Comparison of ENCODE assay signal across 19 cellular contexts in genomic region chr9:98149422-98149821, GRCh38. TPM values are rescaled to one million over a fixed set of nuclear protein-coding genes. Genes with fewer than 3 reads are reported as not detected.
A peak's percentile ranks its signal among the peaks of the same experiment; 100 is the strongest.
DNase-seq lines count a peak whose midpoint lies in the region; ATAC-seq and TF ChIP-seq lines count a peak whose summit lies in the region.
"Had no signal": no experiment of that assay in that cellular context is flagged by ENCODE, and none has a peak within 500 bp of the region (broad histone marks: within the 10 kb centered on the region; RNA-seq: fewer than 3 reads in every experiment).

No MANE protein-coding gene starts in this region.

- peaks cover 19% of the 10 kb centered on the region for H3K36me3 ChIP-seq in neutrophil
- H3K36me3 ChIP-seq: MG63 had no signal

- DNase-seq in activated CD8-positive, alpha-beta memory T cell treated with anti-CD3 and anti-CD28 coated beads, Interleukin-2, amount 10 ng/mL, durations not matched to agents 7 days and 5 days: no peak
- DNase-seq in activated CD8-positive, alpha-beta memory T cell treated with anti-CD3 and anti-CD28 coated beads, Interleukin-2, amount 50 U/mL, for 48 hours: no peak
- peak; percentile 29 for DNase-seq in NCI-H2171 (lab: John Stamatoyannopoulos, UW)
- DNase-seq in activated B cell treated with CpG ODN at 0.5 μM for 24 hours: no peak
- DNase-seq in NCI-H1105 treated with DMSO at 0.1 percent for 48 hours (lab: John Stamatoyannopoulos, UW): no peak
- DNase-seq in NCI-H1436 treated with DMSO at 0.1 percent for 48 hours (lab: John Stamatoyannopoulos, UW): no peak
- DNase-seq: AML-193, C1 segment of cervical spinal cord, MG63, NCI-H1436, NCI-H2227 treated with DMSO at 0.1 percent for 48 hours, NCI-H510A, NCI-H748 treated with DMSO at 0.1 percent for 48 hours, Right ventricle myocardium superior had no signal

- no peak overlapping the region for H3K4me3 Mint-ChIP-seq in activated CD8-positive, alpha-beta memory T cell treated with anti-CD3 and anti-CD28 coated beads, Interleukin-2, amount 10 ng/mL, durations not matched to agents 7 days and 5 days
- H3K4me3 Mint-ChIP-seq in activated B cell treated with CpG ODN at 0.5 μM for 24 hours: no peak overlapping the region
- H3K4me3 Mint-ChIP-seq: GM23338 had no signal

- no peaks in the 10 kb centered on the region for H3K27me3 Mint-ChIP-seq in activated CD8-positive, alpha-beta memory T cell treated with anti-CD3 and anti-CD28 coated beads, Interleukin-2, amount 10 ng/mL, durations not matched to agents 7 days and 5 days
- no peaks in the 10 kb centered on the region for H3K27me3 Mint-ChIP-seq in activated B cell treated with CpG ODN at 0.5 μM for 24 hours

- H3K36me3 Mint-ChIP-seq in activated CD8-positive, alpha-beta memory T cell treated with anti-CD3 and anti-CD28 coated beads, Interleukin-2, amount 10 ng/mL, durations not matched to agents 7 days and 5 days: no peaks in the 10 kb centered on the region
- H3K36me3 Mint-ChIP-seq in activated B cell treated with CpG ODN at 0.5 μM for 24 hours (ENCODE audit: low read depth): no peaks in the 10 kb centered on the region

- H3K27ac Mint-ChIP-seq in activated CD8-positive, alpha-beta memory T cell treated with anti-CD3 and anti-CD28 coated beads, Interleukin-2, amount 10 ng/mL, durations not matched to agents 7 days and 5 days: peak overlapping the region; percentile 30
- H3K27ac Mint-ChIP-seq in activated B cell treated with CpG ODN at 0.5 μM for 24 hours: peak overlapping the region; percentile 42
- H3K27ac Mint-ChIP-seq: GM23338 had no signal

- no peak for ATAC-seq in activated CD8-positive, alpha-beta memory T cell treated with anti-CD3 and anti-CD28 coated beads, Interleukin-2, amount 10 ng/mL, durations not matched to agents 7 days and 5 days
- ATAC-seq in activated B cell treated with CpG ODN at 0.5 μM for 24 hours (ENCODE audit: low read depth): no peak
- ATAC-seq in GM21381 (IDR thresholded peaks at IDR 0.05; ENCODE audit: unreplicated experiment): no peak
- ATAC-seq: GM23338, HCT116 had no signal

- TF ChIP-seq CTCF in activated B cell treated with CpG ODN at 0.5 μM for 24 hours (IDR thresholded peaks at IDR 0.05) (no peak), neutrophil (IDR thresholded peaks at IDR 0.05) (no peak)

- peaks cover 31% of the 10 kb centered on the region for H3K4me1 Mint-ChIP-seq in activated CD8-positive, alpha-beta memory T cell treated with anti-CD3 and anti-CD28 coated beads, Interleukin-2, amount 10 ng/mL, durations not matched to agents 7 days and 5 days
- peaks cover 8% of the 10 kb centered on the region for H3K4me1 Mint-ChIP-seq in activated B cell treated with CpG ODN at 0.5 μM for 24 hours

- POLR2A ChIA-PET in activated B cell treated with CpG ODN at 0.5 μM for 24 hours (lab: Charles Lee): no interaction called here

- H3K4me1 ChIP-seq in neutrophil (ENCODE audit: control insufficient read depth in 1 of 2, insufficient read depth in 1 of 2, low read depth in 1 of 2, low read length in 1 of 2): peaks cover 10 to 13% of the 10 kb centered on the region in 2 experiments

- CTCF ChIA-PET in activated CD8-positive, alpha-beta memory T cell treated with anti-CD3 and anti-CD28 coated beads, Interleukin-2, amount 10 ng/mL, durations not matched to agents 7 days and 5 days (lab: Charles Lee): interaction anchor here (0.8 kb wide), 1 partner anchor 12 kb away, joined by 3 read pairs; no protein-coding TSS in a partner anchor
- CTCF ChIA-PET in activated B cell treated with CpG ODN at 0.5 μM for 24 hours (lab: Charles Lee): no interaction called here

- no peaks in the 10 kb centered on the region for H3K9me3 ChIP-seq in neutrophil
- H3K9me3 ChIP-seq: MG63 had no signal

- H3K9me3 Mint-ChIP-seq in activated CD8-positive, alpha-beta memory T cell treated with anti-CD3 and anti-CD28 coated beads, Interleukin-2, amount 10 ng/mL, durations not matched to agents 7 days and 5 days (ENCODE audit: low read depth): no peaks in the 10 kb centered on the region
- H3K9me3 Mint-ChIP-seq in activated B cell treated with CpG ODN at 0.5 μM for 24 hours: no peaks in the 10 kb centered on the region
- H3K9me3 Mint-ChIP-seq: GM23338 had no signal

- peak overlapping the region; percentile 13 for H3K27ac ChIP-seq in neutrophil

- H3K27me3 ChIP-seq in neutrophil: no peaks in the 10 kb centered on the region
- H3K27me3 ChIP-seq: MG63 had no signal

- intact Hi-C loops in activated B cell treated with CpG ODN at 0.5 μM for 24 hours (cut with micrococcal nuclease): no loop called here

- no peak overlapping the region for H3K4me3 ChIP-seq in neutrophil (ENCODE audit: low read depth in 1 of 2, low read length in 1 of 2)
- H3K4me3 ChIP-seq: GM23338, K562, MG63 had no signal

RNA-seq across cellular contexts. Expression of gene TRIM14, which starts 30.4 kb away (rescaled TPM):
- total RNA-seq in activated CD8-positive, alpha-beta memory T cell treated with anti-CD3 and anti-CD28 coated beads, Interleukin-2, amount 10 ng/mL, durations not matched to agents 7 days and 5 days: 100 to 1,000 TPM in 1 of 2 experiments, 10 to 100 TPM in 1; 84.6 to 128 TPM
- total RNA-seq in activated B cell treated with CpG ODN at 0.5 μM for 24 hours: 11.7 and 12.8 TPM in 2 replicates

RNA-seq across cellular contexts. Expression of gene CORO2A, which starts 43.0 kb away (rescaled TPM):
- total RNA-seq in activated CD8-positive, alpha-beta memory T cell treated with anti-CD3 and anti-CD28 coated beads, Interleukin-2, amount 10 ng/mL, durations not matched to agents 7 days and 5 days: 10 to 100 TPM in 1 of 2 experiments, 1 to 10 TPM in 1; 6.2 to 11.5 TPM
- total RNA-seq in activated B cell treated with CpG ODN at 0.5 μM for 24 hours: 0.59 and 0.78 TPM in 2 replicates
